2 cellular contexts compared by ENCODE assay signal in genomic region chr20:3037654-3038053, GRCh38.
TF ChIP-seq lines count a peak whose summit lies in the region.

No MANE protein-coding gene starts in this region.

TF ChIP-seq in A549, 52 proteins besides CTCF, POLR2A, EP300 and RAD21 (continued from another document):
- TF ChIP-seq, protein P1, sequence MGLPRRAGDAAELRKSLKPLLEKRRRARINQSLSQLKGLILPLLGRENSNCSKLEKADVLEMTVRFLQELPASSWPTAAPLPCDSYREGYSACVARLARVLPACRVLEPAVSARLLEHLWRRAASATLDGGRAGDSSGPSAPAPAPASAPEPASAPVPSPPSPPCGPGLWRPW (IDR thresholded peaks at IDR 0.05) = no peak
- TF ChIP-seq CHD4 (IDR thresholded peaks at IDR 0.05; ENCODE audit: borderline replicate concordance) (no peak), MAZ (IDR thresholded peaks at IDR 0.05; ENCODE audit: borderline replicate concordance, low read depth, low read length) (no peak), PBX3 (IDR thresholded peaks at IDR 0.05) (no peak), HDAC2 (IDR thresholded peaks at IDR 0.05) (no peak), ZNF302 (CRISPR knock-in tag; IDR thresholded peaks at IDR 0.05) (no peak), JUNB (IDR thresholded peaks at IDR 0.05) (no peak), FOXS1 (CRISPR knock-in tag; IDR thresholded peaks at IDR 0.05) (no peak), HOXA7 (CRISPR knock-in tag; IDR thresholded peaks at IDR 0.05) (no peak), ATOH8 (CRISPR knock-in tag; IDR thresholded peaks at IDR 0.05; ENCODE audit: low read depth) (no peak)

TF ChIP-seq in HEK293, 187 proteins besides CTCF, POLR2A, EP300 and RAD21 (continued from another document):
- no peak for TF ChIP-seq PBX3 (CRISPR knock-in tag; IDR thresholded peaks at IDR 0.05)
- no peak for TF ChIP-seq OSR2 (tag by site-specific recombination; IDR thresholded peaks at IDR 0.05)
- TF ChIP-seq ZNF521 (tag by site-specific recombination; IDR thresholded peaks at IDR 0.05) = no peak
- TF ChIP-seq GLIS2 (tag by site-specific recombination; IDR thresholded peaks at IDR 0.05) = no peak
